In genomic region chr6:74899416-74899815, GRCh38 we compare ENCODE assay signal across 10 cellular contexts.
DNase-seq lines count a peak whose midpoint lies in the region; TF ChIP-seq lines count a peak whose summit lies in the region.
"Had no signal": no experiment of that assay in that cellular context is flagged by ENCODE, and none has a peak within 500 bp of the region (broad histone marks: within the 10 kb centered on the region; RNA-seq: fewer than 3 reads in every experiment).

No MANE protein-coding gene starts in this region.

- peak; percentile 3 for TF ChIP-seq CTCF in GM12873 (IDR thresholded peaks at IDR 0.05; ENCODE audit: insufficient read depth, low read depth, low read length, missing control alignments)
- peak; percentile 21 for TF ChIP-seq CTCF in MM.1S (IDR thresholded peaks at IDR 0.05; ENCODE audit: low read length)
- TF ChIP-seq CTCF in chondrocyte (IDR thresholded peaks at IDR 0.05): peak; percentile 30
- peak; percentile 53 for TF ChIP-seq CTCF in osteoblast (IDR thresholded peaks at IDR 0.05; ENCODE audit: extremely low read depth, low read depth, low read length)

- H3K9me3 ChIP-seq in MM.1S (replicated peaks; ENCODE audit: insufficient read depth, low read length): no peaks in the 10 kb centered on the region
- H3K9me3 ChIP-seq in osteoblast (ENCODE audit: low read depth, low read length): no peaks in the 10 kb centered on the region

- peaks cover 46% of the 10 kb centered on the region for H3K36me3 Mint-ChIP-seq in chondrocyte (ENCODE audit: low read depth)
- no peaks in the 10 kb centered on the region for H3K36me3 Mint-ChIP-seq in activated naive CD8-positive, alpha-beta T cell treated with anti-CD3 and anti-CD28 coated beads for 36 hours
- H3K36me3 Mint-ChIP-seq: activated naive CD8-positive, alpha-beta T cell had no signal

- peaks cover 55% of the 10 kb centered on the region for H3K9me3 Mint-ChIP-seq in chondrocyte (ENCODE audit: low read depth)
- peaks cover 10% of the 10 kb centered on the region for H3K9me3 Mint-ChIP-seq in activated naive CD8-positive, alpha-beta T cell treated with anti-CD3 and anti-CD28 coated beads for 36 hours

- peaks cover 7% of the 10 kb centered on the region; the same call in 1 of the 2 replicates for H3F3A ChIP-seq in MM.1S (ENCODE audit: insufficient read depth, low read length)

- no peak overlapping the region for H2AFZ ChIP-seq in MM.1S (ENCODE audit: low read length)
- peak overlapping the region; percentile 2 for H2AFZ ChIP-seq in osteoblast (ENCODE audit: low read length)

- H3K27ac ChIP-seq in MM.1S (ENCODE audit: low read length) (no peak overlapping the region), osteoblast (ENCODE audit: low read depth, low read length) (no peak overlapping the region)
- H3K27ac ChIP-seq: uterus had no signal

- H4K20me1 ChIP-seq in MM.1S (ENCODE audit: insufficient read depth, low read length): no peaks in the 10 kb centered on the region
- H4K20me1 ChIP-seq in osteoblast (ENCODE audit: insufficient read depth, low read length): no peaks in the 10 kb centered on the region

- H3K9ac ChIP-seq in MM.1S (ENCODE audit: low read length): no peak overlapping the region

- no peak overlapping the region for H3K4me3 ChIP-seq in MM.1S (ENCODE audit: low read length)
- H3K4me3 ChIP-seq in osteoblast (ENCODE audit: insufficient read depth, low read length): no peak overlapping the region
- H3K4me3 ChIP-seq: uterus had no signal

- peak overlapping the region; percentile 29 for H3K27ac Mint-ChIP-seq in chondrocyte (ENCODE audit: unreplicated experiment)
- H3K27ac Mint-ChIP-seq in activated naive CD8-positive, alpha-beta T cell treated with anti-CD3 and anti-CD28 coated beads for 36 hours: no peak overlapping the region
- H3K27ac Mint-ChIP-seq: activated naive CD8-positive, alpha-beta T cell had no signal

- peaks cover 51% of the 10 kb centered on the region for H3K4me1 Mint-ChIP-seq in chondrocyte (ENCODE audit: low read depth)
- H3K4me1 Mint-ChIP-seq in activated naive CD8-positive, alpha-beta T cell treated with anti-CD3 and anti-CD28 coated beads for 36 hours: no peaks in the 10 kb centered on the region

- no peak overlapping the region for H3K4me2 ChIP-seq in MM.1S (ENCODE audit: low read depth, low read length)
- H3K4me2 ChIP-seq in osteoblast (ENCODE audit: insufficient read depth, low read length): no peak overlapping the region

- H3K4me1 ChIP-seq in MM.1S (ENCODE audit: low read length) (no peaks in the 10 kb centered on the region), osteoblast (ENCODE audit: insufficient read depth, low read length) (peaks cover 2% of the 10 kb centered on the region)
- H3K4me1 ChIP-seq: uterus had no signal

- no peak overlapping the region for H3K4me3 Mint-ChIP-seq in chondrocyte (ENCODE audit: unreplicated experiment)
- H3K4me3 Mint-ChIP-seq in activated naive CD8-positive, alpha-beta T cell treated with anti-CD3 and anti-CD28 coated beads for 36 hours: no peak overlapping the region
- H3K4me3 Mint-ChIP-seq: activated naive CD8-positive, alpha-beta T cell had no signal

- H3K27me3 ChIP-seq in MM.1S (replicated peaks; ENCODE audit: insufficient read depth, low read length) (no peaks in the 10 kb centered on the region), osteoblast (ENCODE audit: insufficient read depth, low read length) (no peaks in the 10 kb centered on the region)
- H3K27me3 ChIP-seq: uterus had no signal

- H3K79me2 ChIP-seq in MM.1S (ENCODE audit: low read length) (no peaks in the 10 kb centered on the region), osteoblast (ENCODE audit: insufficient read depth, low read length) (no peaks in the 10 kb centered on the region)

- no peaks in the 10 kb centered on the region for H3K27me3 Mint-ChIP-seq in chondrocyte (ENCODE audit: low read depth)
- H3K27me3 Mint-ChIP-seq in activated naive CD8-positive, alpha-beta T cell treated with anti-CD3 and anti-CD28 coated beads for 36 hours: no peaks in the 10 kb centered on the region
- H3K27me3 Mint-ChIP-seq: activated naive CD8-positive, alpha-beta T cell had no signal

- DNase-seq in MM.1S (no peak), chondrocyte (ENCODE audit: low spot score) (no peak), osteoblast (ENCODE audit: insufficient read length, low spot score, missing footprints) (no peak), superior temporal gyrus (ENCODE audit: extremely low spot score) (no peak)
- no peak for DNase-seq in effector CD4-positive, alpha-beta T cell
- DNase-seq in activated naive CD8-positive, alpha-beta T cell treated with anti-CD3 and anti-CD28 coated beads for 36 hours: no peak
- DNase-seq: NCI-H1092 treated with DMSO at 0.1 percent for 48 hours, uterus had no signal

- H3K36me3 ChIP-seq in MM.1S (replicated peaks; ENCODE audit: insufficient read depth, low read length) (no peaks in the 10 kb centered on the region), osteoblast (ENCODE audit: insufficient read depth, low read length) (no peaks in the 10 kb centered on the region)
- H3K36me3 ChIP-seq: uterus had no signal

- no peaks in the 10 kb centered on the region for H3K9me2 ChIP-seq in MM.1S (replicated peaks; ENCODE audit: insufficient read depth, low read length)

Comparison
In these comparisons a context has a peak if more than half of its experiments do, and no peak if none do; other contexts are left out.
1. CTCF ChIP-seq: peak in every context shown above with its lines; median percentile 53 in osteoblast; 30 in chondrocyte; 21 in MM.1S; 3 in GM12873.